Comparison of ENCODE assay signal across 32 cellular contexts in the genomic region with DNA sequence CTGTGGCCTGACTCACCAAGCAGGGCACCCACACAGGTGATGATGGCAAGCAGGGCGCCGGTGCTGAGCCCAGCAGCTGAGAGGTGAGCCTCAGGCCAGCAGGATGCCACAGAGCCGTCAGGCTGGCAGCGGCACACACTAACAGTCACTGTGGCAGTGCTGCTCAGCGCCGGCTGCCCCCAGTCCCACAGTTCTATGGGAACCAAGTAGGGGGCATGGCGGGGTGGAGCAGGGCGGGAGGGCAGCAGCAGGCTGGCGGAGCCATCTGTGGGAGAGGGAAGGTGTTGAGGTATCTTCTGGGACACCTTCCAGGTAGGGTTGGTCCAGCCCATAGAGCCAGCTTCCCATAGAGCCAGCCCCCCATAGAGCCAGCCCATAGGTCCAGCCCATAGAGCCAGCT. TPM values are rescaled to one million over a fixed set of nuclear protein-coding genes. Genes with fewer than 3 reads are reported as not detected.
"Had no signal": no experiment of that assay in that cellular context is flagged by ENCODE, and none has a peak within 500 bp of the region (broad histone marks: within the 10 kb centered on the region; RNA-seq: fewer than 3 reads in every experiment).

No MANE protein-coding gene starts in this region.

- H3K4me3 ChIP-seq: coronary artery, dorsolateral prefrontal cortex, esophagus muscularis mucosa, gastrocnemius medialis, heart right ventricle, left ventricle myocardium inferior, lower lobe of right lung had no signal

- H3K36me3 ChIP-seq: esophagus muscularis mucosa, gastrocnemius medialis, heart right ventricle, left ventricle myocardium inferior, lower lobe of right lung had no signal

- H3K4me1 ChIP-seq: gastrocnemius medialis had no signal

- ATAC-seq: gastrocnemius medialis, heart right ventricle, left colon, left lobe of liver, lower lobe of right lung had no signal

- H3K27me3 ChIP-seq: dorsolateral prefrontal cortex, gastrocnemius medialis, heart right ventricle had no signal

- DNase-seq: dermis blood vessel endothelial cell; dorsolateral prefrontal cortex; effector CD4-positive, alpha-beta T cell; effector memory CD4-positive, alpha-beta T cell; foreskin fibroblast; foreskin melanocyte; gastrocnemius medialis; glutamatergic neuron; head of caudate nucleus; heart right ventricle; hippocampal formation; kidney glomerular epithelial cell; left colon; left ventricle myocardium inferior; lower lobe of right lung; mesendoderm; midbrain had no signal

- H3K9me3 ChIP-seq: esophagus muscularis mucosa, gastrocnemius medialis, heart right ventricle, left ventricle myocardium inferior, lower lobe of right lung had no signal

- FAIRE-seq: colon, endothelial cell of umbilical vein, islet of Langerhans, keratinocyte had no signal

- H3K27ac ChIP-seq: coronary artery, dorsolateral prefrontal cortex, esophagus muscularis mucosa, gastrocnemius medialis, heart right ventricle, left ventricle myocardium inferior, lower lobe of right lung had no signal

RNA-seq across cellular contexts. Expression of a gene that starts 7.0 kb away (rescaled TPM):
- total RNA-seq: cerebellum, dermis blood vessel endothelial cell, endothelial cell of umbilical vein, epithelial cell of proximal tubule, esophagus muscularis mucosa, gastrocnemius medialis, glomerular endothelial cell, heart right ventricle, left colon, left lobe of liver, left ventricle myocardium inferior, liver, lower lobe of right lung, lung microvascular endothelial cell, mononuclear cell, mucosa of gallbladder had no signal
- polyA plus RNA-seq: endothelial cell of umbilical vein, esophagus, heart right ventricle, keratinocyte, liver had no signal
